Comparison of ENCODE assay signal across 10 cellular contexts in genomic region chr3:88433572-88433971, GRCh38.
DNase-seq lines count a peak whose midpoint lies in the region; ATAC-seq, FAIRE-seq and TF ChIP-seq lines count a peak whose summit lies in the region.
"Had no signal": no experiment of that assay in that cellular context is flagged by ENCODE, and none has a peak within 500 bp of the region (broad histone marks: within the 10 kb centered on the region; RNA-seq: fewer than 3 reads in every experiment).

No MANE protein-coding gene starts in this region.

- H3K27me3 Mint-ChIP-seq in GM23338 (ENCODE audit: insufficient read depth, low read depth, poor library complexity) = no peaks in the 10 kb centered on the region

- no peak for TF ChIP-seq CTCF in GM23338 (conservative IDR thresholded peaks at IDR 0.05; ENCODE audit: low read depth in 2 of 2)
- TF ChIP-seq CTCF in neural cell (IDR thresholded peaks at IDR 0.05; ENCODE audit: poor library complexity, severe bottlenecking) = no peak
- no peak for TF ChIP-seq CTCF in upper lobe of left lung (IDR thresholded peaks at IDR 0.05)

- H4K20me1 ChIP-seq in GM23338 (replicated peaks; ENCODE audit: insufficient read depth) (no peaks in the 10 kb centered on the region), neural cell (ENCODE audit: insufficient read depth) (no peaks in the 10 kb centered on the region)

- H3K9me3 ChIP-seq in neural cell (ENCODE audit: low read length) (no peaks in the 10 kb centered on the region), upper lobe of left lung (no peaks in the 10 kb centered on the region)

- H3K9me3 Mint-ChIP-seq in GM23338 = peaks cover 5% of the 10 kb centered on the region; the same call in 1 of the 3 replicates

- TF ChIP-seq EP300 in neural cell (conservative IDR thresholded peaks at IDR 0.05; ENCODE audit: poor library complexity, severe bottlenecking) (peak; percentile 33), upper lobe of left lung (IDR thresholded peaks at IDR 0.05) (no peak)

- H3K36me3 ChIP-seq in GM23338 (ENCODE audit: insufficient read depth) (no peaks in the 10 kb centered on the region), neural cell (ENCODE audit: insufficient read depth, low read length) (no peaks in the 10 kb centered on the region), upper lobe of left lung (no peaks in the 10 kb centered on the region)

- TF ChIP-seq RAD21 in neural cell (conservative IDR thresholded peaks at IDR 0.05) = no peak

- H3K36me3 Mint-ChIP-seq in GM23338 (ENCODE audit: low read depth) = peaks cover 3% of the 10 kb centered on the region; the same call in 1 of the 3 replicates

- H3K27me3 ChIP-seq in GM23338 (ENCODE audit: insufficient read depth) (no peaks in the 10 kb centered on the region), neural cell (ENCODE audit: insufficient read depth, low read depth, low read length) (no peaks in the 10 kb centered on the region), upper lobe of left lung (no peaks in the 10 kb centered on the region)

- no peak overlapping the region for H3K27ac Mint-ChIP-seq in GM23338

- H3K9ac ChIP-seq in neural cell (ENCODE audit: low read length) = no peak overlapping the region

- no peak overlapping the region for H3K4me3 Mint-ChIP-seq in GM23338

- H3K4me1 Mint-ChIP-seq in GM23338 = peaks cover 2% of the 10 kb centered on the region; the same call in 1 of the 3 replicates

- 25 to 48% methylated on average over 2 of the region's 2 CpGs for WGBS in upper lobe of left lung, 2 donors

- H3K4me2 ChIP-seq in GM23338 = no peak overlapping the region
- H3K4me2 ChIP-seq in neural cell (ENCODE audit: low read length) = no peak overlapping the region

- H3K79me2 ChIP-seq in GM23338 (replicated peaks; ENCODE audit: insufficient read depth) (no peaks in the 10 kb centered on the region), neural cell (replicated peaks; ENCODE audit: insufficient read depth, low read length) (no peaks in the 10 kb centered on the region)

- no peaks in the 10 kb centered on the region for H3K4me1 ChIP-seq in GM23338 (ENCODE audit: insufficient read depth)
- no peaks in the 10 kb centered on the region for H3K4me1 ChIP-seq in upper lobe of left lung

- H3K27ac ChIP-seq in GM23338 (ENCODE audit: low read depth) = no peak overlapping the region
- no peak overlapping the region for H3K27ac ChIP-seq in neural cell (ENCODE audit: low read length)
- H3K27ac ChIP-seq in upper lobe of left lung = no peak overlapping the region

- peak; percentile 97 for ATAC-seq in GM18870 (IDR thresholded peaks at IDR 0.05; ENCODE audit: unreplicated experiment)
- no peak for ATAC-seq in GM23338
- peak; percentile 98 for ATAC-seq in HG03565 (IDR thresholded peaks at IDR 0.05; ENCODE audit: unreplicated experiment)
- no peak for ATAC-seq in upper lobe of left lung (ENCODE audit: low FRiP score in 2 of 2)

- no peaks in the 10 kb centered on the region for H3F3A ChIP-seq in GM23338 (replicated peaks; ENCODE audit: low read depth)
- H3F3A ChIP-seq in neural cell (ENCODE audit: insufficient read depth, low read length, poor library complexity, severe bottlenecking) = no peaks in the 10 kb centered on the region

- H3K9me2 ChIP-seq in GM23338 (ENCODE audit: insufficient read depth) (0 out of 2 replicates have a peak, but pooled peaks cover 6% of the 10 kb centered on the region), neural cell (ENCODE audit: insufficient read depth, low read length) (no peaks in the 10 kb centered on the region)

- DNase-seq in GM23338 (ENCODE audit: low spot score) = no peak
- no peak for DNase-seq in upper lobe of left lung
- no peak for DNase-seq in RCC 7860 (ENCODE audit: low spot score)
- DNase-seq in activated effector memory CD4-positive, alpha-beta T cell treated with Interleukin-2 at 50 U/mL for 16 hours = no peak
- DNase-seq in stimulated activated CD4-positive, alpha-beta T cell treated with anti-CD3 and anti-CD28 coated beads, Interleukin-2, amount 100 ng/mL, for 24 hours = no peak
- DNase-seq: NCI-H510A treated with DMSO at 0.1 percent for 48 hours had no signal

- no peak for TF ChIP-seq POLR2A in upper lobe of left lung (IDR thresholded peaks at IDR 0.05)

- no peak overlapping the region for H3K4me3 ChIP-seq in GM23338
- no peak overlapping the region for H3K4me3 ChIP-seq in neural cell (ENCODE audit: low read length)
- no peak overlapping the region for H3K4me3 ChIP-seq in upper lobe of left lung
- H3K4me3 ChIP-seq: skin epidermis had no signal

- H2AFZ ChIP-seq in GM23338 = peak overlapping the region; percentile 29; the same call in 1 of the 2 replicates
- H2AFZ ChIP-seq in neural cell (ENCODE audit: low read depth, low read length) = no peak overlapping the region

- no peak for FAIRE-seq in RCC 7860 (lab: Jason Lieb, UNC)

TF ChIP-seq in GM23338, 12 proteins besides CTCF, POLR2A, EP300 and RAD21 (continues in another document):
- no peak for TF ChIP-seq STAT1 (IDR thresholded peaks at IDR 0.05; ENCODE audit: unreplicated experiment)
- no peak for TF ChIP-seq EZH2phosphoT487 (IDR thresholded peaks at IDR 0.05; ENCODE audit: unreplicated experiment)
- TF ChIP-seq ZNF331 (CRISPR knock-in tag; IDR thresholded peaks at IDR 0.05; ENCODE audit: low read depth) = no peak
- no peak for TF ChIP-seq POLR2AphosphoS5 (IDR thresholded peaks at IDR 0.05; ENCODE audit: low read depth)
- no peak for TF ChIP-seq REST (IDR thresholded peaks at IDR 0.05; ENCODE audit: unreplicated experiment)
- TF ChIP-seq EZH2 (IDR thresholded peaks at IDR 0.05; ENCODE audit: low read depth, unreplicated experiment) = no peak

TF ChIP-seq in neural cell, 6 proteins besides CTCF, POLR2A, EP300 and RAD21:
- TF ChIP-seq EZH2 (IDR thresholded peaks at IDR 0.05; ENCODE audit: borderline replicate concordance, insufficient read depth, low read length, poor library complexity, severe bottlenecking) = no peak
- peak; percentile 37 for TF ChIP-seq POLR2AphosphoS5 (IDR thresholded peaks at IDR 0.05)
- TF ChIP-seq TAF1 (IDR thresholded peaks at IDR 0.05; ENCODE audit: low read depth) = no peak
- TF ChIP-seq SMC3 (conservative IDR thresholded peaks at IDR 0.05; ENCODE audit: poor library complexity) = no peak

Comparison
In these comparisons a context has a peak if more than half of its experiments do, and no peak if none do; other contexts are left out.
1. ATAC-seq: peak in GM18870 (single experiment) and HG03565 (single experiment); none in GM23338 (single experiment) and upper lobe of left lung (0 of 2).